Comparison of ENCODE assay signal across 8 cellular contexts in the genomic region with DNA sequence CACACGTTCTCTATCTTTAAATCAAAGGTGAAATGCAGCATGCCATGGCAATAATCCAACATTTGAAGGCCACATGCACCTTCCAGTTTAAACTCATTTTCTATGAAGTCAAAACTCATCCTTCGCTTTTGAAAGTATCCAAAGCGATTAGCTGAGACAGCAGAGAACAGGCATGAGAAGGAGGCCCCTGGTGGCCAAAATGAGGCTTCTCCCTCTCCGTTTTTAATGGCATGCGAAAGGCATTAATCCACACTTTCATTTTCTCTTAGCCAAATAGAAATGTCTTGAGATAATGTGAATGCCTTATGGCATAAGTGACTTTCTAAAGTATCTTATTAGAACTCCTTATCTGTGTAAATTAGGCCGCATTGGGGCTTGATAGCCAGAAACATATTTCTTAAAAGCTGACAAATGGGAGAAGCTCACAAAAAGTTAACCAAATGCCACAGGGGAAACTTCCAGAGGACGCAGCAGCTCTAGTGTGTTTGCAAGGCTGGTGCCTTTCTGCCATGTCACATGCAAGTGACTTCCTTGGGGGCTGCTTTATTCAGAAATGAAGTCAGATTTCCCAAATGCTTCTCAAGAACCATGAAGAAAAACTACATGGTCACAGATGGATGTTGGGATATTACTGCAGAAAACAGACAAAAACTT.
DNase-seq lines count a peak whose midpoint lies in the region; ATAC-seq, FAIRE-seq and TF ChIP-seq lines count a peak whose summit lies in the region.

No MANE protein-coding gene starts in this region.

- no peaks in the 10 kb centered on the region for H3K79me2 ChIP-seq in H1 (ENCODE audit: control insufficient read depth in 1 of 2, insufficient read depth in 2 of 2, low read length in 2 of 2)

- no peak overlapping the region for H2BK20ac ChIP-seq in H1 (ENCODE audit: low read length)

- H3K9me3 ChIP-seq in MG63 (no peaks in the 10 kb centered on the region), H1 (ENCODE audit: insufficient read depth in 2 of 2, low read depth in 1 of 2, low read length in 1 of 2) (no peaks in the 10 kb centered on the region), pancreas (no peaks in the 10 kb centered on the region)

- H3K23ac ChIP-seq in H1 (ENCODE audit: insufficient read length) = no peak overlapping the region

- H2BK120ac ChIP-seq in H1 (replicated peaks; ENCODE audit: low read depth, low read length) = no peak overlapping the region

- POLR2A ChIA-PET in H1 (lab: Charles Lee; ENCODE audit: partially characterized antibody) = no interaction called here

- FAIRE-seq in H1 (lab: Jason Lieb, UNC) (no peak), pancreas (lab: Jason Lieb, UNC) (no peak)

- no peak overlapping the region for H4K8ac ChIP-seq in H1 (ENCODE audit: extremely low read depth, insufficient read depth, low read length)

- H3K36me3 ChIP-seq in MG63 = no peaks in the 10 kb centered on the region
- H3K36me3 ChIP-seq in H1 (ENCODE audit: control insufficient read depth in 2 of 4, insufficient read depth in 4 of 4, low read length in 3 of 4) = no peaks in the 10 kb centered on the region
- H3K36me3 ChIP-seq in pancreas = no peaks in the 10 kb centered on the region

- H3K27ac ChIP-seq in H1 (ENCODE audit: low read depth, low read length) = no peak overlapping the region
- no peak overlapping the region for H3K27ac ChIP-seq in pancreas

- H3K9ac ChIP-seq in H1 (replicated peaks in 1 of 4; ENCODE audit: extremely low read depth in 1 of 4, low read depth in 3 of 4, low read length in 3 of 4) = no peak overlapping the region

- H2AK5ac ChIP-seq in H1 (ENCODE audit: low read depth, low read length) = no peak overlapping the region

- H4K5ac ChIP-seq in H1 (ENCODE audit: insufficient read length, low read depth, low read length) = no peak overlapping the region

- H3K18ac ChIP-seq in H1 (ENCODE audit: extremely low read depth, low read length) = no peak overlapping the region

- H2BK5ac ChIP-seq in H1 (ENCODE audit: low read depth, low read length) = no peak overlapping the region

- no peaks in the 10 kb centered on the region for H3K79me1 ChIP-seq in H1 (ENCODE audit: low read depth, low read length)

- DNase-seq in MG63 = peak; percentile 27
- DNase-seq in H1 (ENCODE audit: low read depth in 1 of 2, low spot score in 2 of 2) = no peak
- DNase-seq in pancreas = peak in 4 of 6 donors; percentile 6 to 45 (median 20)
- DNase-seq in stimulated activated naive CD4-positive, alpha-beta T cell treated with Interleukin-2 at 50 U/mL for 16 hours (lab: John Stamatoyannopoulos, UW) = no peak
- DNase-seq in effector CD4-positive, alpha-beta T cell = no peak

- no peak overlapping the region for H3K4ac ChIP-seq in H1 (replicated peaks; ENCODE audit: insufficient read length, low read depth, low read length)

- no peak overlapping the region for H3K4me3 ChIP-seq in GM12875 (ENCODE audit: low read depth, low read length)
- H3K4me3 ChIP-seq in MG63 = peak overlapping the region; percentile 37
- no peak overlapping the region for H3K4me3 ChIP-seq in H1 (ENCODE audit: extremely low read depth in 1 of 4, insufficient read depth in 2 of 4, low read depth in 3 of 4, low read length in 4 of 4)
- peak overlapping the region in 1 of 4 donors; percentile 5 for H3K4me3 ChIP-seq in pancreas

- H2BK15ac ChIP-seq in H1 (ENCODE audit: low read length) = no peak overlapping the region

- TF ChIP-seq CTCF in GM12875 (IDR thresholded peaks at IDR 0.05; ENCODE audit: borderline replicate concordance, insufficient read depth, low read depth, low read length) (peak; percentile 15; the same call in 1 of the 2 replicates), H1 (IDR thresholded peaks at IDR 0.05; ENCODE audit: control extremely low read depth in 1 of 3, insufficient read depth in 1 of 3, low read depth in 1 of 3, low read length in 3 of 3) (peak; percentile 43 to 69 (median 54)), pancreas (IDR thresholded peaks at IDR 0.05) (peak in 3 of 4 donors; percentile 32 to 55 (median 47))

- H4K20me1 ChIP-seq in H1 (replicated peaks in 1 of 2; ENCODE audit: control insufficient read depth in 1 of 2, insufficient read depth in 2 of 2, low read length in 2 of 2) = no peaks in the 10 kb centered on the region

- TF ChIP-seq POLR2A in H1 (IDR thresholded peaks at IDR 0.05; ENCODE audit: control extremely low read depth in 1 of 2, low read depth in 2 of 2, low read length in 2 of 2) = no peak

- 55% methylated on average over 7 of the region's 7 CpGs; no CpG with 5 or more reads in 1 of the 2 experiments for WGBS in H1 (ENCODE audit: extremely low coverage in 1 of 2, insufficient coverage in 1 of 2, insufficient read length in 1 of 2, insufficient replicate concordance in 2 of 2, low coverage in 1 of 2, low lambda C conversion rate in 2 of 2, missing lambda C conversion rate in 1 of 2), 2 experiments
- 31 to 39% methylated on average over 7 of the region's 7 CpGs for WGBS in pancreas, 2 donors

- H3K27me3 ChIP-seq in MG63 = no peaks in the 10 kb centered on the region
- H3K27me3 ChIP-seq in H1 (replicated peaks in 1 of 4; ENCODE audit: control insufficient read depth in 3 of 4, extremely low read depth in 1 of 4, insufficient read depth in 3 of 4, low read length in 3 of 4) = no peaks in the 10 kb centered on the region
- H3K27me3 ChIP-seq in pancreas = no peaks in the 10 kb centered on the region

- peak overlapping the region; percentile 49; the same call in 1 of the 2 replicates for H2AFZ ChIP-seq in H1 (ENCODE audit: low read length)

- no peak overlapping the region for H3K4me2 ChIP-seq in H1 (ENCODE audit: insufficient read depth in 1 of 2, low read depth in 2 of 2, low read length in 2 of 2)

- no peak overlapping the region for H3K14ac ChIP-seq in H1 (ENCODE audit: insufficient read length)

- peak; percentile 55 to 63 for TF ChIP-seq RAD21 in H1 (IDR thresholded peaks at IDR 0.05 in 1 of 2, conservative IDR thresholded peaks at IDR 0.05 in 1 of 2; ENCODE audit: low read depth in 2 of 2, low read length in 2 of 2)

- ATAC-seq in pancreas (peak; percentile 38 to 86 (median 72)), HG02870 (IDR thresholded peaks at IDR 0.05; ENCODE audit: unreplicated experiment) (no peak), HG03342 (IDR thresholded peaks at IDR 0.05; ENCODE audit: unreplicated experiment) (no peak)

- intact Hi-C loops in pancreas (cut with DNase I) = no loop called here

- H3K56ac ChIP-seq in H1 (replicated peaks; ENCODE audit: insufficient read length, low read depth, low read length) = no peak overlapping the region

- TF ChIP-seq EP300 in H1 (IDR thresholded peaks at IDR 0.05; ENCODE audit: borderline replicate concordance in 1 of 2, low read depth in 2 of 2, low read length in 2 of 2) = no peak

- H2BK12ac ChIP-seq in H1 (ENCODE audit: low read depth, low read length) = no peak overlapping the region

- peaks cover 0 to 9% (median 4%) of the 10 kb centered on the region in 4 experiments; a peak in 5 of 7 replicates for H3K4me1 ChIP-seq in H1 (replicated peaks in 1 of 4; ENCODE audit: control insufficient read depth in 3 of 4, insufficient read depth in 4 of 4, low read length in 3 of 4)
- H3K4me1 ChIP-seq in pancreas = no peaks in the 10 kb centered on the region

- no peak overlapping the region for H4K91ac ChIP-seq in H1 (replicated peaks; ENCODE audit: insufficient read length, low read length)

- H3K23me2 ChIP-seq in H1 (ENCODE audit: low read depth, low read length) = no peaks in the 10 kb centered on the region

- CTCF ChIA-PET in H1 (lab: Charles Lee; ENCODE audit: partially characterized antibody) = interaction anchor here (0.8 to 6.3 kb wide), 19 partner anchors 8 to 1891 kb away, joined by 3 to 63 read pairs (median 4); no protein-coding TSS in a partner anchor

TF ChIP-seq in H1, 55 proteins besides CTCF, POLR2A, EP300 and RAD21:
- TF ChIP-seq RFX5 (IDR thresholded peaks at IDR 0.05; ENCODE audit: borderline replicate concordance, low read depth, low read length) = no peak
- TF ChIP-seq, protein P1, sequence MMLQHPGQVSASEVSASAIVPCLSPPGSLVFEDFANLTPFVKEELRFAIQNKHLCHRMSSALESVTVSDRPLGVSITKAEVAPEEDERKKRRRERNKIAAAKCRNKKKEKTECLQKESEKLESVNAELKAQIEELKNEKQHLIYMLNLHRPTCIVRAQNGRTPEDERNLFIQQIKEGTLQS (IDR thresholded peaks at IDR 0.05; ENCODE audit: insufficient read depth, low read depth, low read length) = no peak
- no peak for TF ChIP-seq RBBP5 (IDR thresholded peaks at IDR 0.05; ENCODE audit: borderline replicate concordance, low read depth, low read length)
- no peak for TF ChIP-seq SRF (IDR thresholded peaks at IDR 0.05; ENCODE audit: low read depth, low read length)
- TF ChIP-seq, protein P2, sequence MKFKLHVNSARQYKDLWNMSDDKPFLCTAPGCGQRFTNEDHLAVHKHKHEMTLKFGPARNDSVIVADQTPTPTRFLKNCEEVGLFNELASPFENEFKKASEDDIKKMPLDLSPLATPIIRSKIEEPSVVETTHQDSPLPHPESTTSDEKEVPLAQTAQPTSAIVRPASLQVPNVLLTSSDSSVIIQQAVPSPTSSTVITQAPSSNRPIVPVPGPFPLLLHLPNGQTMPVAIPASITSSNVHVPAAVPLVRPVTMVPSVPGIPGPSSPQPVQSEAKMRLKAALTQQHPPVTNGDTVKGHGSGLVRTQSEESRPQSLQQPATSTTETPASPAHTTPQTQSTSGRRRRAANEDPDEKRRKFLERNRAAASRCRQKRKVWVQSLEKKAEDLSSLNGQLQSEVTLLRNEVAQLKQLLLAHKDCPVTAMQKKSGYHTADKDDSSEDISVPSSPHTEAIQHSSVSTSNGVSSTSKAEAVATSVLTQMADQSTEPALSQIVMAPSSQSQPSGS (IDR thresholded peaks at IDR 0.05; ENCODE audit: low read length) = no peak
- TF ChIP-seq SAP30 (IDR thresholded peaks at IDR 0.05; ENCODE audit: insufficient read depth, insufficient replicate concordance, low read length) = no peak
- TF ChIP-seq ASH2L (IDR thresholded peaks at IDR 0.05; ENCODE audit: low read length) = no peak
- TF ChIP-seq SIX5 (IDR thresholded peaks at IDR 0.05; ENCODE audit: low read depth, low read length) = no peak
- no peak for TF ChIP-seq POLR2AphosphoS5 (IDR thresholded peaks at IDR 0.05; ENCODE audit: low read depth, low read length)
- no peak for TF ChIP-seq KDM5A (IDR thresholded peaks at IDR 0.05; ENCODE audit: low read length)
- no peak for TF ChIP-seq RXRA (IDR thresholded peaks at IDR 0.05; ENCODE audit: insufficient read depth, low read depth, low read length)
- no peak for TF ChIP-seq TAF7 (optimal IDR thresholded peaks at IDR 0.05; ENCODE audit: borderline replicate concordance, low read depth, low read length)
- no peak for TF ChIP-seq JUN (IDR thresholded peaks at IDR 0.05; ENCODE audit: low read depth, low read length)

Comparison
In these comparisons a context has a peak if more than half of its experiments do, and no peak if none do; other contexts are left out.
1. DNase-seq: peak in MG63 (single experiment) and pancreas (4 of 6); none in H1 (0 of 2), stimulated activated naive CD4-positive, alpha-beta T cell treated with Interleukin-2 at 50 U/mL for 16 hours (single experiment) and effector CD4-positive, alpha-beta T cell (single experiment).
2. ATAC-seq: peak in pancreas (4 of 4); none in HG02870 (single experiment) and HG03342 (single experiment).
3. Peak in every context shown above with its lines, with median percentiles within 50 percentile points of each other: CTCF ChIP-seq.